In genomic region chr13:93736909-93737308, GRCh38 we compare ENCODE assay signal across 28 cellular contexts.
"Had no signal": no experiment of that assay in that cellular context is flagged by ENCODE, and none has a peak within 500 bp of the region (broad histone marks: within the 10 kb centered on the region; RNA-seq: fewer than 3 reads in every experiment).

No MANE protein-coding gene starts in this region.

- H3K4me1 Mint-ChIP-seq: naive B cell; stimulated activated naive B cell treated with anti-CD40 and anti-IgM and Interleukin-4, amounts not matched to agents 10 μg/mL and 1 μg/mL and 100 μg/mL, for 72 hours had no signal

- H3K27ac Mint-ChIP-seq: mesothelial cell of epicardium; naive B cell; natural killer cell treated with Interleukin-12 subunit alpha and Interleukin-12 subunit beta and Interleukin-15 and Interleukin-18, amount 100 ng/mL, for 72 hours; stimulated activated naive B cell treated with anti-CD40 and anti-IgM and Interleukin-4, amounts not matched to agents 10 μg/mL and 1 μg/mL and 100 μg/mL, for 72 hours had no signal

- H3K9me3 Mint-ChIP-seq: stimulated activated naive B cell treated with anti-CD40 and anti-IgM and Interleukin-4, amounts not matched to agents 10 μg/mL and 1 μg/mL and 100 μg/mL, for 72 hours had no signal

- H3K27me3 Mint-ChIP-seq: naive B cell; natural killer cell treated with Interleukin-12 subunit alpha and Interleukin-12 subunit beta and Interleukin-15 and Interleukin-18, amount 100 ng/mL, for 72 hours; stimulated activated naive B cell treated with anti-CD40 and anti-IgM and Interleukin-4, amounts not matched to agents 10 μg/mL and 1 μg/mL and 100 μg/mL, for 72 hours had no signal

- H3K27ac ChIP-seq: left lung, pancreas, psoas muscle, right atrium auricular region, skin epidermis, stomach, testis, thyroid gland, transverse colon, upper lobe of left lung, vagina had no signal

- FAIRE-seq: keratinocyte, pancreas had no signal

- H3K36me3 ChIP-seq: left lung, pancreas, right atrium auricular region, stomach, thyroid gland, transverse colon, upper lobe of left lung, vagina had no signal

- H3K4me1 ChIP-seq: left lung, pancreas, psoas muscle, right atrium auricular region, stomach, testis, thyroid gland, transverse colon, upper lobe of left lung, vagina had no signal

- H3K9me3 ChIP-seq: left lung, pancreas, psoas muscle, right atrium auricular region, stomach, testis, thyroid gland, transverse colon, upper lobe of left lung, vagina had no signal

- H3K4me3 ChIP-seq: left lung, lung, pancreas, psoas muscle, right atrium auricular region, skin epidermis, stomach, testis, thyroid gland, transverse colon, upper lobe of left lung, vagina had no signal

- H3K36me3 Mint-ChIP-seq: naive B cell; natural killer cell treated with Interleukin-12 subunit alpha and Interleukin-12 subunit beta and Interleukin-15 and Interleukin-18, amount 100 ng/mL, for 72 hours; stimulated activated naive B cell treated with anti-CD40 and anti-IgM and Interleukin-4, amounts not matched to agents 10 μg/mL and 1 μg/mL and 100 μg/mL, for 72 hours had no signal

- DNase-seq: hippocampal formation; kidney glomerular epithelial cell; left cardiac atrium; left lung; mesendoderm; naive B cell; pancreas; posterior cingulate gyrus; psoas muscle; stimulated activated CD4-positive, alpha-beta T cell treated with anti-CD3 and anti-CD28 coated beads, Interleukin-12 subunit alpha, Interleukin-12 subunit beta, amount 100 ng/mL, for 4 hours; stimulated activated CD4-positive, alpha-beta T cell treated with anti-CD3 and anti-CD28 coated beads, Interleukin-15, amount 100 ng/mL, for 24 hours; stimulated activated CD4-positive, alpha-beta T cell treated with anti-CD3 and anti-CD28 coated beads, Interleukin-2, amount 100 ng/mL, for 24 hours; stimulated activated CD4-positive, alpha-beta T cell treated with anti-CD3 and anti-CD28 coated beads, Interleukin-4, amount 100 ng/mL, for 1 hour; stimulated activated naive B cell treated with anti-CD40 and anti-IgM and Interleukin-4, amounts not matched to agents 10 μg/mL and 1 μg/mL and 100 μg/mL, for 72 hours; stimulated activated naive CD8-positive, alpha-beta T cell treated with anti-CD3 and anti-CD28 coated beads, Interleukin-15, Interleukin-2, amounts not matched to agents 100 U/mL and 50 U/mL, for 24 hours; stomach; testis; transverse colon; upper lobe of left lung had no signal

- H3K4me3 Mint-ChIP-seq: mesothelial cell of epicardium; naive B cell; natural killer cell treated with Interleukin-12 subunit alpha and Interleukin-12 subunit beta and Interleukin-15 and Interleukin-18, amount 100 ng/mL, for 72 hours; stimulated activated naive B cell treated with anti-CD40 and anti-IgM and Interleukin-4, amounts not matched to agents 10 μg/mL and 1 μg/mL and 100 μg/mL, for 72 hours had no signal

- H3K27me3 ChIP-seq: left lung, pancreas, right atrium auricular region, stomach, testis, thyroid gland, transverse colon, upper lobe of left lung, vagina had no signal

- ATAC-seq: left cardiac atrium; left lung; natural killer cell treated with Interleukin-12 subunit alpha and Interleukin-12 subunit beta and Interleukin-15 and Interleukin-18, amount 100 ng/mL, for 72 hours; pancreas; psoas muscle; sciatic nerve; stimulated activated naive B cell treated with anti-CD40 and anti-IgM and Interleukin-4, amounts not matched to agents 10 μg/mL and 1 μg/mL and 100 μg/mL, for 72 hours; stimulated activated naive CD8-positive, alpha-beta T cell treated with anti-CD3 and anti-CD28 coated beads, Interleukin-15, Interleukin-2, amounts not matched to agents 100 U/mL and 50 U/mL, for 24 hours had no signal
